In genomic region chr12:857611-858010, GRCh38 we compare ENCODE assay signal across 13 cellular contexts.
DNase-seq lines count a peak whose midpoint lies in the region; ATAC-seq, FAIRE-seq and TF ChIP-seq lines count a peak whose summit lies in the region.
"Had no signal": no experiment of that assay in that cellular context is flagged by ENCODE, and none has a peak within 500 bp of the region (broad histone marks: within the 10 kb centered on the region; RNA-seq: fewer than 3 reads in every experiment).

No MANE protein-coding gene starts in this region.

- no peaks in the 10 kb centered on the region for H3K27me3 ChIP-seq in naive thymus-derived CD4-positive, alpha-beta T cell (ENCODE audit: control insufficient read depth in 2 of 2, insufficient read depth in 2 of 2, low read length in 2 of 2)
- H3K27me3 ChIP-seq: tibial nerve had no signal

- H3K27me3 Mint-ChIP-seq in naive thymus-derived CD4-positive, alpha-beta T cell, result no peaks in the 10 kb centered on the region

- H3K4me1 Mint-ChIP-seq in naive thymus-derived CD4-positive, alpha-beta T cell, result peaks cover 2 to 50% (median 17%) of the 10 kb centered on the region in 7 donors

- FAIRE-seq in HTR-8/SVneo (lab: Jason Lieb, UNC), result no peak

- no peaks in the 10 kb centered on the region for H3K9me3 ChIP-seq in naive thymus-derived CD4-positive, alpha-beta T cell (ENCODE audit: control insufficient read depth in 2 of 3, low read length in 3 of 3)
- H3K9me3 ChIP-seq: tibial nerve had no signal

- CTCF ChIA-PET in naive thymus-derived CD4-positive, alpha-beta T cell (lab: Charles Lee), result interaction anchor here (0.6 to 1.8 kb wide), 3 partner anchors 42 to 356 kb away, joined by 3 to 8 read pairs (median 5); no protein-coding TSS in a partner anchor

- peaks cover 3 to 45% (median 29%) of the 10 kb centered on the region in 3 experiments for H3K36me3 ChIP-seq in naive thymus-derived CD4-positive, alpha-beta T cell (ENCODE audit: control insufficient read depth in 2 of 3, insufficient read depth in 3 of 3, low read length in 3 of 3)

- H3K36me3 Mint-ChIP-seq in naive thymus-derived CD4-positive, alpha-beta T cell, result peaks cover 12 to 31% (median 19%) of the 10 kb centered on the region in 5 donors

- intact Hi-C loops in naive thymus-derived CD4-positive, alpha-beta T cell (cut with micrococcal nuclease), result no loop called here

- POLR2A ChIA-PET in naive thymus-derived CD4-positive, alpha-beta T cell (lab: Charles Lee), result no interaction called here

- no peaks in the 10 kb centered on the region for H3K9me3 Mint-ChIP-seq in naive thymus-derived CD4-positive, alpha-beta T cell

- H3K4me3 ChIP-seq in AG09309 (ENCODE audit: control insufficient read depth, low read depth, low read length) (no peak overlapping the region), epithelial cell of esophagus (ENCODE audit: low read length) (no peak overlapping the region)
- no peak overlapping the region for H3K4me3 ChIP-seq in naive thymus-derived CD4-positive, alpha-beta T cell (ENCODE audit: low read length)
- H3K4me3 ChIP-seq: tibial nerve had no signal

- no peak for TF ChIP-seq CTCF in AG09309 (IDR thresholded peaks at IDR 0.05; ENCODE audit: control insufficient read depth, insufficient read depth, low read depth, low read length, missing control alignments)
- TF ChIP-seq CTCF in epithelial cell of esophagus (IDR thresholded peaks at IDR 0.05; ENCODE audit: insufficient read depth, low read depth, low read length, missing control alignments), result no peak

- no peaks in the 10 kb centered on the region for H3K4me1 ChIP-seq in naive thymus-derived CD4-positive, alpha-beta T cell (ENCODE audit: control insufficient read depth in 2 of 2, insufficient read depth in 2 of 2, low read length in 2 of 2)

- H3K4me3 Mint-ChIP-seq in naive thymus-derived CD4-positive, alpha-beta T cell, result no peak overlapping the region

- no peak overlapping the region for H3K27ac ChIP-seq in naive thymus-derived CD4-positive, alpha-beta T cell (ENCODE audit: low read depth, low read length)

- DNase-seq in AG09309 (ENCODE audit: low read depth), result peak; percentile 66
- DNase-seq in HUDEP-2 (lab: John Stamatoyannopoulos, UW; ENCODE audit: unreplicated experiment in 76 of 76), result peak in 70 of 76 experiments; percentile 1 to 82 (median 56)
- DNase-seq in epithelial cell of esophagus (ENCODE audit: low read depth), result peak; percentile 87
- no peak for DNase-seq in naive thymus-derived CD4-positive, alpha-beta T cell
- DNase-seq in HTR-8/SVneo (ENCODE audit: insufficient read length, low spot score), result no peak
- no peak for DNase-seq in DMS53 (lab: John Stamatoyannopoulos, UW)
- DNase-seq: activated effector memory CD4-positive, alpha-beta T cell treated with anti-CD3 and anti-CD28 coated beads, Interleukin-2, amount 50 U/mL, for 16 hours; DMS79 treated with DMSO at 0.1 percent for 48 hours; stimulated activated CD4-positive, alpha-beta T cell treated with anti-CD3 and anti-CD28 coated beads, Interleukin-4, amount 100 ng/mL, for 24 hours; T-helper 9 cell had no signal

- H3K27ac Mint-ChIP-seq in naive thymus-derived CD4-positive, alpha-beta T cell, result peak overlapping the region in 6 of 9 donors; percentile 41 to 80 (median 60)

- ATAC-seq in naive thymus-derived CD4-positive, alpha-beta T cell, result no peak
- ATAC-seq in HG02852 (IDR thresholded peaks at IDR 0.05; ENCODE audit: unreplicated experiment), result no peak
- no peak for ATAC-seq in HG02623 (IDR thresholded peaks at IDR 0.05; ENCODE audit: unreplicated experiment)

Comparison
In these comparisons a context has a peak if more than half of its experiments do, and no peak if none do; other contexts are left out.
1. DNase-seq: peak in AG09309 (single experiment), HUDEP-2 (70 of 76) and epithelial cell of esophagus (single experiment); none in naive thymus-derived CD4-positive, alpha-beta T cell (0 of 9), HTR-8/SVneo (single experiment) and DMS53 (single experiment).